8 cellular contexts compared by ENCODE assay signal in genomic region chr9:95507456-95508241, GRCh38. TPM values are rescaled to one million over a fixed set of nuclear protein-coding genes. Genes with fewer than 3 reads are reported as not detected.
DNase-seq lines count a peak whose midpoint lies in the region; ATAC-seq and TF ChIP-seq lines count a peak whose summit lies in the region.

No MANE protein-coding gene starts in this region.

- peak; percentile 61 for DNase-seq in NCI-H82 (lab: John Stamatoyannopoulos, UW)
- no peak for DNase-seq in NCI-H82 treated with DMSO at 0.1 percent for 48 hours (lab: John Stamatoyannopoulos, UW; ENCODE audit: unreplicated experiment)
- peak; percentile 38 for DNase-seq in NCI-H524 treated with DMSO at 0.1 percent for 48 hours (lab: John Stamatoyannopoulos, UW)
- peak; percentile 28 for DNase-seq in activated T-cell treated with anti-CD3 and anti-CD28 coated beads, Interleukin-2, amount 50 U/mL, for 4 hours
- DNase-seq in esophagus squamous epithelium (lab: John Stamatoyannopoulos, UW), result peak; percentile 12
- DNase-seq in naive thymus-derived CD8-positive, alpha-beta T cell, result peak in 8 of 10 donors; percentile 14 to 79 (median 66)
- peak; percentile 63 to 81 for DNase-seq in aorta
- no peak for DNase-seq in posterior vena cava (ENCODE audit: low spot score)

- H3K4me3 ChIP-seq in esophagus squamous epithelium (peak overlapping the region; percentile 84 to 93 (median 87)), aorta (ENCODE audit: low read length in 2 of 2) (peak overlapping the region; percentile 46 to 89)

- H3K27me3 ChIP-seq in esophagus squamous epithelium (peaks cover 0 to 5% (median 0%) of the 10 kb centered on the region in 4 donors), aorta (ENCODE audit: control insufficient read depth in 1 of 2, insufficient read depth in 2 of 2, low read length in 1 of 2) (no peaks in the 10 kb centered on the region)

- TF ChIP-seq POLR2A in esophagus squamous epithelium (IDR thresholded peaks at IDR 0.05), result peak in 1 of 4 donors; percentile 11

- H3K27ac ChIP-seq in esophagus squamous epithelium (peak overlapping the region; percentile 85 to 97 (median 94)), aorta (ENCODE audit: low read depth in 1 of 2, low read length in 2 of 2) (peak overlapping the region in 1 of 2 donors; percentile 48)

- H3K36me3 ChIP-seq in esophagus squamous epithelium (no peaks in the 10 kb centered on the region), aorta (ENCODE audit: control insufficient read depth in 1 of 2, insufficient read depth in 2 of 2, low read length in 1 of 2) (no peaks in the 10 kb centered on the region)

- intact Hi-C loops in esophagus squamous epithelium (cut with DNase I), result no loop called here
- intact Hi-C loops in aorta (cut with DNase I), result loop anchor here in 1 of 2 donors (5.0 to 10.0 kb wide), 4 partner anchors 190 to 1543 kb away; partner anchors contain the start of genes ERCC6L2 and FANCC
- intact Hi-C loops in posterior vena cava (cut with DNase I), result loop anchor here in 1 of 2 donors (10.0 kb wide), 1 partner anchor 193 kb away; the partner anchor contains the start of gene FANCC

- H3K9me3 ChIP-seq in esophagus squamous epithelium, result no peaks in the 10 kb centered on the region
- no peaks in the 10 kb centered on the region for H3K9me3 ChIP-seq in aorta (ENCODE audit: control insufficient read depth, low read length)

- peak overlapping the region; percentile 93 for H3K4me3 Mint-ChIP-seq in activated T-cell treated with anti-CD3 and anti-CD28 coated beads, Interleukin-2, amount 50 U/mL, for 4 hours
- peak overlapping the region; percentile 87 to 100 (median 98) for H3K4me3 Mint-ChIP-seq in naive thymus-derived CD8-positive, alpha-beta T cell

- H3K27me3 Mint-ChIP-seq in activated T-cell treated with anti-CD3 and anti-CD28 coated beads, Interleukin-2, amount 50 U/mL, for 4 hours (ENCODE audit: low read depth), result peaks cover 12% of the 10 kb centered on the region
- peaks cover 0 to 26% (median 0%) of the 10 kb centered on the region in 5 donors for H3K27me3 Mint-ChIP-seq in naive thymus-derived CD8-positive, alpha-beta T cell

- H3K9me3 Mint-ChIP-seq in activated T-cell treated with anti-CD3 and anti-CD28 coated beads, Interleukin-2, amount 50 U/mL, for 4 hours, result no peaks in the 10 kb centered on the region
- no peaks in the 10 kb centered on the region for H3K9me3 Mint-ChIP-seq in naive thymus-derived CD8-positive, alpha-beta T cell

- ATAC-seq in activated T-cell treated with anti-CD3 and anti-CD28 coated beads, Interleukin-2, amount 50 U/mL, for 4 hours, result peak; percentile 11 to 19
- ATAC-seq in naive thymus-derived CD8-positive, alpha-beta T cell, result peak; percentile 15 to 27
- peak; percentile 20 for ATAC-seq in aorta (ENCODE audit: low FRiP score)

- peaks cover 49% of the 10 kb centered on the region for H3K4me1 Mint-ChIP-seq in activated T-cell treated with anti-CD3 and anti-CD28 coated beads, Interleukin-2, amount 50 U/mL, for 4 hours (ENCODE audit: low read depth)
- peaks cover 33 to 67% (median 54%) of the 10 kb centered on the region in 4 donors for H3K4me1 Mint-ChIP-seq in naive thymus-derived CD8-positive, alpha-beta T cell

- H3K27ac Mint-ChIP-seq in naive thymus-derived CD8-positive, alpha-beta T cell, result peak overlapping the region; percentile 81 to 94 (median 91)

- 1 to 2% methylated on average over 24 to 25 of the region's 37 CpGs for WGBS in esophagus squamous epithelium, 2 donors
- WGBS in aorta, 2 donors, result 0 to 1% methylated on average over 36 to 37 of the region's 37 CpGs

- H3K36me3 Mint-ChIP-seq in activated T-cell treated with anti-CD3 and anti-CD28 coated beads, Interleukin-2, amount 50 U/mL, for 4 hours (ENCODE audit: insufficient read depth), result no peaks in the 10 kb centered on the region
- H3K36me3 Mint-ChIP-seq in naive thymus-derived CD8-positive, alpha-beta T cell, result peaks cover 0 to 2% (median 0%) of the 10 kb centered on the region in 3 donors

- POLR2A ChIA-PET in naive thymus-derived CD8-positive, alpha-beta T cell (lab: Charles Lee), result interaction anchor here (0.6 to 6.0 kb wide), 6 partner anchors 9 to 511 kb away, joined by 3 to 99 read pairs (median 12); partner anchors contain the start of genes ERCC6L2 and PTCH1

- H3K4me1 ChIP-seq in esophagus squamous epithelium (peaks cover 8 to 54% (median 16%) of the 10 kb centered on the region in 3 donors), aorta (ENCODE audit: control insufficient read depth in 1 of 2, insufficient read depth in 2 of 2, low read length in 2 of 2) (no peaks in the 10 kb centered on the region)

- no peak for TF ChIP-seq CTCF in esophagus squamous epithelium (IDR thresholded peaks at IDR 0.05)

RNA-seq across cellular contexts. Expression of gene PTCH1, which starts 9.1 kb away (rescaled TPM):
- 1 to 10 TPM; 2.5 to 6.1 (median 4.1) TPM for total RNA-seq in activated T-cell treated with anti-CD3 and anti-CD28 coated beads, Interleukin-2, amount 50 U/mL, for 4 hours
- total RNA-seq in esophagus squamous epithelium (10 to 100 TPM in 1 of 4 donors, 1 to 10 TPM in 3; 1.9 to 11.6 (median 3.5) TPM), aorta (10 to 100 TPM in 1 of 2 donors, 1 to 10 TPM in 1; 9.0 to 36.0 TPM), posterior vena cava (10 to 100 TPM in 1 of 2 donors, 1 to 10 TPM in 1; 4.6 to 13.2 TPM)
- 10 to 100 TPM; 47.7 to 49.6 TPM for total RNA-seq in naive thymus-derived CD8-positive, alpha-beta T cell
- polyA plus RNA-seq in naive thymus-derived CD8-positive, alpha-beta T cell, result 10 to 100 TPM; 10.5 to 18.1 (median 17.3) TPM
- 10 to 100 TPM in 1 of 2 donors, 1 to 10 TPM in 1; 5.1 to 11.0 TPM for polyA plus RNA-seq in aorta

Comparison
In these comparisons a context has a peak if more than half of its experiments do, and no peak if none do; other contexts are left out.
1. DNase-seq: peak in NCI-H82 (single experiment), NCI-H524 treated with DMSO at 0.1 percent for 48 hours (single experiment), activated T-cell treated with anti-CD3 and anti-CD28 coated beads, Interleukin-2, amount 50 U/mL, for 4 hours (single experiment), esophagus squamous epithelium (single experiment), naive thymus-derived CD8-positive, alpha-beta T cell (8 of 10) and aorta (2 of 2); none in NCI-H82 treated with DMSO at 0.1 percent for 48 hours (single experiment) and posterior vena cava (single experiment).
2. Peak in every context shown above with its lines, with median percentiles within 50 percentile points of each other: ATAC-seq.